14 cellular contexts compared by ENCODE assay signal in the genomic region with DNA sequence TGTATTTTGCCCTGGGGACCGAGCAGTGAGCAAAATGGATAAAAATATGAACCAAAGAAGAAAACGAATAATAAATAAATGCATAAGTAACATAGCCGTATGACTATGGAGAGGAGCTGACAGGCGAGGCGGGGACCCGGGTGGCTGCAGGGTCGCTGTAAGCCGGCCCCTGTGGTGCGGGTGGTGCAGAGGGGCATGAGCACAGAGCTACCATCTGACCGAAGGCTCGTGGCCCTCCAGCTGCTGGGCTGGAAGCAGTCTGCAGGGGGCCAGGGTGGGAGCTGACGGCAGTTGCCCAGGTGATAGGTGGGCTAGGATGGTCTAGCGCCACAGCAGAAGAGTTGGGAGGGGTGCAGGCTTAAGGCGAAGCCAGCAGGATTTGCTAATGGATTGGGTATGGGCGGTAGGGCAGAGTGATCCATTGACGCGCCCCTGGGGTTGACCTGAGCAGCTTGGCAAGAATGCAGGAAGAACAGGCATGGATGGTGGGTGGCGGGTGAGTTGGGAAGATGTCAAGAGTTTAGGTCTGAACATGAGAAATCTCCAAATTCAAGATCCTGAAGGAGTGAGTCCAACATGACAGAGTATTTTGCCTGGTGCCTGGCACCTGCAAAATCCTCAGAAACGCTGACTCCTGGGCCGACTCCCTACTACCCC.
"Had no signal": no experiment of that assay in that cellular context is flagged by ENCODE, and none has a peak within 500 bp of the region (broad histone marks: within the 10 kb centered on the region; RNA-seq: fewer than 3 reads in every experiment).

No MANE protein-coding gene starts in this region.

- DNase-seq: activated CD4-positive, alpha-beta T cell treated with anti-CD3 and anti-CD28 coated beads for 4 hours; activated naive CD4-positive, alpha-beta T cell treated with Interleukin-2 at 50 U/mL for 16 hours; effector memory CD4-positive, alpha-beta T cell; hippocampal formation; left colon; natural killer cell; stimulated activated CD4-positive, alpha-beta T cell treated with anti-CD3 and anti-CD28 coated beads, Interleukin-4, amount 100 ng/mL, for 24 hours; T-helper 9 cell; testis had no signal

- H3K27ac Mint-ChIP-seq: natural killer cell; stimulated activated naive CD8-positive, alpha-beta T cell treated with anti-CD3 and anti-CD28 coated beads, Interleukin-15, Interleukin-2, amounts not matched to agents 100 ng/mL and 50 ng/mL, for 24 hours had no signal

- H3K4me3 Mint-ChIP-seq: central memory CD8-positive, alpha-beta T cell; natural killer cell; stimulated activated naive CD8-positive, alpha-beta T cell treated with anti-CD3 and anti-CD28 coated beads, Interleukin-15, Interleukin-2, amounts not matched to agents 100 ng/mL and 50 ng/mL, for 24 hours had no signal

- H3K27ac ChIP-seq: epithelial cell of prostate, testis, VCaP had no signal

- H3K9me3 Mint-ChIP-seq: central memory CD8-positive, alpha-beta T cell; natural killer cell; stimulated activated naive CD8-positive, alpha-beta T cell treated with anti-CD3 and anti-CD28 coated beads, Interleukin-15, Interleukin-2, amounts not matched to agents 100 ng/mL and 50 ng/mL, for 24 hours had no signal

- H3K36me3 Mint-ChIP-seq: natural killer cell had no signal

- ATAC-seq: left colon, natural killer cell, sciatic nerve had no signal

- H3K9me3 ChIP-seq: testis had no signal

- H3K4me1 Mint-ChIP-seq: central memory CD8-positive, alpha-beta T cell; natural killer cell had no signal

- H3K4me1 ChIP-seq: testis had no signal

- H3K4me3 ChIP-seq: testis had no signal

- H3K27me3 ChIP-seq: testis had no signal
